ENCODE assay signal across 13 cellular contexts in the genomic region with DNA sequence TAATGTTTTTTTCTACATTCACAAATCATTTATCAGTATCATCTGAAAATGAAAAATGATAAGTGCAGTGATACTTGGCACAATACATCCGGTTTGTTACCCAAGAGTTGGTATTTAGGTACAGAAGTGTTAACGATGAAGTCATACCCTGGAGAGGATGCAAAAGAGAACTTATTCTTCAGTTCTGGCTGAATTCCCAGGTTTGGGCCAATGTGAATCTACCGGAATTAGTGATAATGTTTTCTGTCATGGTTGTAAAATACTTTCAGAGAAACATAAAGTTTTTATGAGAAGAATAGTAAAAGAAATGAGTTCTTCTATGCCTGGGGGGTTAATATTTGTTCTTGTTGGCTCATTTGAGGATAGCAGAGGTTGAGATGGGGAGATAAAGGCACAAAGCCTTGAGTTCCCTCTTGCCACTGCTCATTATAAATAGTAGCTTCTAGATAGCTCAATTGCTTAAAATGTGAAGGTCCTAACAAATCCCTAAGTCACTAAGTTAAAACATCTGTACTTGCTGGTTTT.
DNase-seq lines count a peak whose midpoint lies in the region; ATAC-seq and TF ChIP-seq lines count a peak whose summit lies in the region.
"Had no signal": no experiment of that assay in that cellular context is flagged by ENCODE, and none has a peak within 500 bp of the region (broad histone marks: within the 10 kb centered on the region; RNA-seq: fewer than 3 reads in every experiment).

No MANE protein-coding gene starts in this region.

- in situ Hi-C loops in SK-MEL-5 (cut with HindIII; ENCODE audit: low pct_unique_long_range_greater_than_20kb, low sequenced_read_pairs): no loop called here

- no peak for ATAC-seq in HG03196 (IDR thresholded peaks at IDR 0.05; ENCODE audit: unreplicated experiment)
- no peak for ATAC-seq in HG03280 (IDR thresholded peaks at IDR 0.05; ENCODE audit: unreplicated experiment)
- ATAC-seq: K562 had no signal

- H3K36me3 ChIP-seq in A673 (ENCODE audit: insufficient read depth, low read length, poor library complexity, severe bottlenecking): no peaks in the 10 kb centered on the region
- H3K36me3 ChIP-seq: SJSA1 had no signal

- peaks cover 17% of the 10 kb centered on the region for H3K27me3 ChIP-seq in A673 (replicated peaks; ENCODE audit: insufficient read depth, low read depth, low read length, poor library complexity)
- H3K27me3 ChIP-seq: SJSA1 had no signal

- no peak for TF ChIP-seq CTCF in A673 (conservative IDR thresholded peaks at IDR 0.05; ENCODE audit: low read depth, low read length)

- no peak overlapping the region for H3K4me3 ChIP-seq in A673 (ENCODE audit: low read depth, low read length, poor library complexity, severe bottlenecking)
- H3K4me3 ChIP-seq: K562, SJSA1 had no signal

- DNase-seq in A673 (ENCODE audit: low spot score) (peak; percentile 87), DMS153 treated with DMSO at 0.1 percent for 48 hours (lab: John Stamatoyannopoulos, UW; ENCODE audit: unreplicated experiment) (peak; percentile 92), SK-MEL-5 (ENCODE audit: low read depth, low spot score) (peak; percentile 1), globus pallidus (ENCODE audit: low spot score) (peak; percentile 46), DMS 273 (lab: John Stamatoyannopoulos, UW; ENCODE audit: unreplicated experiment) (no peak)
- DNase-seq: CD4-positive, CD25-positive, alpha-beta regulatory T cell; DMS79; HCEC 1CT; NCI-H345 had no signal

- intact Hi-C loops in A673 (cut with micrococcal nuclease; ENCODE audit: unreplicated experiment): no loop called here

- BruUV-seq in A673 (replicated peaks; lab: Mats Ljungman, UMichigan): no TSS peak

- no peak overlapping the region for H3K27ac ChIP-seq in A673 (ENCODE audit: low read depth, low read length, poor library complexity, severe bottlenecking)
- H3K27ac ChIP-seq: SJSA1 had no signal

- POLR2A ChIA-PET in A673 (lab: Charles Lee; ENCODE audit: low non-redundant PET): no interaction called here

- CTCF ChIA-PET in A673 (lab: Charles Lee): no interaction called here

- H3K9me3 ChIP-seq in A673 (ENCODE audit: low read depth, low read length, poor library complexity, severe bottlenecking): no peaks in the 10 kb centered on the region
- H3K9me3 ChIP-seq: SJSA1 had no signal

- H3K4me1 ChIP-seq in A673 (ENCODE audit: insufficient read depth, low read length, poor library complexity, severe bottlenecking): peaks cover 15% of the 10 kb centered on the region
- H3K4me1 ChIP-seq: SJSA1 had no signal
